ENCODE assay signal across 8 cellular contexts in genomic region chr21:15732290-15732995, GRCh38. TPM values are rescaled to one million over a fixed set of nuclear protein-coding genes. Genes with fewer than 3 reads are reported as not detected.
DNase-seq lines count a peak whose midpoint lies in the region; ATAC-seq and TF ChIP-seq lines count a peak whose summit lies in the region.

No MANE protein-coding gene starts in this region.

- no peaks in the 10 kb centered on the region for H3K9me3 ChIP-seq in CD8-positive, alpha-beta T cell (ENCODE audit: low read length)
- no peaks in the 10 kb centered on the region for H3K9me3 ChIP-seq in Panc1 (ENCODE audit: control insufficient read depth, insufficient read depth, low read depth, low read length)
- H3K9me3 ChIP-seq in neuron (ENCODE audit: low read length): no peaks in the 10 kb centered on the region

- peak overlapping the region; percentile 89 for H3K27ac Mint-ChIP-seq in CD8-positive, alpha-beta T cell
- peak overlapping the region; percentile 42 to 89 for H3K27ac Mint-ChIP-seq in effector memory CD8-positive, alpha-beta T cell

- H3K27me3 ChIP-seq in CD8-positive, alpha-beta T cell (ENCODE audit: insufficient read depth, low read length): no peaks in the 10 kb centered on the region
- H3K27me3 ChIP-seq in Panc1 (ENCODE audit: control insufficient read depth, insufficient read depth, low read length) (no peaks in the 10 kb centered on the region), neuron (ENCODE audit: insufficient read depth, low read length) (peaks cover 3% of the 10 kb centered on the region)

- peak; percentile 39 for ATAC-seq in CD8-positive, alpha-beta T cell
- ATAC-seq in GM19023 (IDR thresholded peaks at IDR 0.05; ENCODE audit: unreplicated experiment): peak; percentile 36
- peak; percentile 42 for ATAC-seq in HG03097 (IDR thresholded peaks at IDR 0.05; ENCODE audit: low FRiP score, unreplicated experiment)
- ATAC-seq in Panc1: no peak
- ATAC-seq in effector memory CD8-positive, alpha-beta T cell (replicated peaks): peak; percentile 49

- DNase-seq in CD8-positive, alpha-beta T cell: peak in 2 of 7 experiments; percentile 9 to 24
- DNase-seq in Panc1 (ENCODE audit: low read depth, low spot score) (no peak), DMS79 (lab: John Stamatoyannopoulos, UW) (no peak), cortex of kidney (lab: John Stamatoyannopoulos, UW) (no peak)
- no peak for DNase-seq in effector memory CD8-positive, alpha-beta T cell

- no peak overlapping the region for H2AFZ ChIP-seq in neuron (ENCODE audit: low read depth, low read length)

- BruUV-seq in Panc1 (replicated peaks; lab: Mats Ljungman, UMichigan): no TSS peak

- H3K4me1 ChIP-seq in CD8-positive, alpha-beta T cell (ENCODE audit: insufficient read depth, low read length): peaks cover 55% of the 10 kb centered on the region
- H3K4me1 ChIP-seq in Panc1 (ENCODE audit: control insufficient read depth, insufficient read depth, low read length) (peaks cover 17% of the 10 kb centered on the region; the same call in 1 of the 2 replicates), neuron (ENCODE audit: insufficient read depth, low read length) (peaks cover 13% of the 10 kb centered on the region)

- no peaks in the 10 kb centered on the region for H3K27me3 Mint-ChIP-seq in CD8-positive, alpha-beta T cell (ENCODE audit: low read depth)
- no peaks in the 10 kb centered on the region for H3K27me3 Mint-ChIP-seq in effector memory CD8-positive, alpha-beta T cell

- H3K36me3 ChIP-seq in CD8-positive, alpha-beta T cell (ENCODE audit: insufficient read depth, low read length): no peaks in the 10 kb centered on the region
- H3K36me3 ChIP-seq in Panc1 (ENCODE audit: control insufficient read depth, insufficient read depth, low read length) (peaks cover 3% of the 10 kb centered on the region; the same call in 1 of the 2 replicates), neuron (ENCODE audit: insufficient read depth, low read length) (no peaks in the 10 kb centered on the region)

- POLR2A ChIA-PET in CD8-positive, alpha-beta T cell (lab: Charles Lee): interaction anchor here (0.7 to 1.2 kb wide), 4 partner anchors 10 to 244 kb away, joined by 3 read pairs; no protein-coding TSS in a partner anchor
- POLR2A ChIA-PET in Panc1 (lab: Charles Lee): no interaction called here

- CTCF ChIA-PET in CD8-positive, alpha-beta T cell (lab: Charles Lee): interaction anchor here (0.9 to 1.2 kb wide), 2 partner anchors 11 to 93 kb away, joined by 3 read pairs; no protein-coding TSS in a partner anchor
- CTCF ChIA-PET in Panc1 (lab: Charles Lee): no interaction called here

- peaks cover 66% of the 10 kb centered on the region for H3K4me1 Mint-ChIP-seq in CD8-positive, alpha-beta T cell (ENCODE audit: low read depth)
- peaks cover 31 to 44% of the 10 kb centered on the region in 2 donors for H3K4me1 Mint-ChIP-seq in effector memory CD8-positive, alpha-beta T cell (ENCODE audit: low read depth in 2 of 2)

- peak overlapping the region; percentile 43 for H3K4me3 ChIP-seq in CD8-positive, alpha-beta T cell (ENCODE audit: low read depth, low read length)
- H3K4me3 ChIP-seq in Panc1 (ENCODE audit: low read depth in 2 of 2, low read length in 2 of 2): peak overlapping the region; percentile 84 to 92
- peak overlapping the region; percentile 81 for H3K4me3 ChIP-seq in neuron (ENCODE audit: low read length)

- intact Hi-C loops in CD8-positive, alpha-beta T cell (cut with DNase I, micrococcal nuclease): loop anchor here (2.0 to 5.0 kb wide), 5 partner anchors 35 to 1185 kb away; partner anchors contain the start of genes NRIP1 (in 2 of the 2) and SAMSN1 (in 2 of the 2)
- intact Hi-C loops in Panc1 (cut with micrococcal nuclease; ENCODE audit: unreplicated experiment): loop anchor here (10.0 kb wide), 1 partner anchor 92 kb away; no protein-coding TSS in a partner anchor

- H3K36me3 Mint-ChIP-seq in CD8-positive, alpha-beta T cell: peaks cover 4% of the 10 kb centered on the region
- peaks cover 15% of the 10 kb centered on the region for H3K36me3 Mint-ChIP-seq in effector memory CD8-positive, alpha-beta T cell (ENCODE audit: insufficient read depth)

- peak overlapping the region; percentile 69 for H3K27ac ChIP-seq in CD8-positive, alpha-beta T cell (ENCODE audit: low read depth, low read length)
- H3K27ac ChIP-seq in Panc1 (ENCODE audit: low read length): peak overlapping the region; percentile 66; the same call in 1 of the 2 replicates

- H3K4me3 Mint-ChIP-seq in CD8-positive, alpha-beta T cell: peak overlapping the region; percentile 95
- peak overlapping the region; percentile 95 to 97 for H3K4me3 Mint-ChIP-seq in effector memory CD8-positive, alpha-beta T cell

- TF ChIP-seq CTCF in CD8-positive, alpha-beta T cell (IDR thresholded peaks at IDR 0.05): no peak
- no peak for TF ChIP-seq CTCF in Panc1 (IDR thresholded peaks at IDR 0.05)

- in situ Hi-C loops in Panc1 (cut with HindIII; ENCODE audit: low pct_unique_long_range_greater_than_20kb, low sequenced_read_pairs): no loop called here

- H3K9me3 Mint-ChIP-seq in CD8-positive, alpha-beta T cell: no peaks in the 10 kb centered on the region
- no peaks in the 10 kb centered on the region for H3K9me3 Mint-ChIP-seq in effector memory CD8-positive, alpha-beta T cell

RNA-seq across cellular contexts. Expression of gene USP25, which starts 2.7 kb away (rescaled TPM):
- total RNA-seq in CD8-positive, alpha-beta T cell: 10 to 100 TPM; 49.8 to 54.7 TPM
- total RNA-seq in Panc1 (2021; ENCODE audit: unreplicated experiment): 26.1 TPM
- polyA plus RNA-seq in Panc1 (2012; ENCODE audit: insufficient read length): 13.2 TPM
